20 cellular contexts compared by ENCODE assay signal in the genomic region with DNA sequence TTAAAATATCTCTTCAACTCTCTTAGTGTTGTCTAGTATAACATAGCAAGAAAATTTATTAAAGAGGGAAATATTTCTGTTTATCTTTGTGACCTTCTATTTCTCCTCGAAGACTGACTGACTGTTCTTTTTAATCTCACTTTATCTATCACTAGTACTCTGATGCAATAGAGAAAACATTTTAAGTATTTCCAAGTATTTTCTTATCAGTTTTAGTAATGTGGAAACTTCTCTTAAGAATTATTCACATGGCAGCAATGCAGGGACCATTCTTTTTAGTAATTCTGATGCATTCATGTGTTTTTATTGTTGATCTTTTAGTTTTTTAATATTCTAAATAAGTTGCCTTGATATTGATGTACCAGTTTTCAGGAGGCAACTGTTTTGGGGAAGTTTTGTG.
DNase-seq lines count a peak whose midpoint lies in the region; ATAC-seq, FAIRE-seq and TF ChIP-seq lines count a peak whose summit lies in the region.
"Had no signal": no experiment of that assay in that cellular context is flagged by ENCODE, and none has a peak within 500 bp of the region (broad histone marks: within the 10 kb centered on the region; RNA-seq: fewer than 3 reads in every experiment).

No MANE protein-coding gene starts in this region.

- no peak overlapping the region for H2AFZ ChIP-seq in GM23248

- DNase-seq in GM23248 (peak; percentile 40), chondrocyte (ENCODE audit: low spot score) (no peak), lower lobe of right lung (no peak), NCI-H2081 (lab: John Stamatoyannopoulos, UW) (no peak), NCI-H2029 (lab: John Stamatoyannopoulos, UW) (no peak), cortex of kidney (lab: John Stamatoyannopoulos, UW) (no peak), Kasumi-1 (lab: John Stamatoyannopoulos, UW) (no peak)
- DNase-seq: aorta; DMS153; GOT3; NCI-H2171 treated with DMSO at 0.1 percent for 48 hours; NCI-H774; nephron progenitor cell; psoas muscle; stimulated activated CD4-positive, alpha-beta T cell treated with anti-CD3 and anti-CD28 coated beads, Interleukin-12 subunit alpha, Interleukin-12 subunit beta, amount 100 ng/mL, for 4 hours had no signal

- H3K4me2 ChIP-seq in GM23248 (ENCODE audit: unreplicated experiment) = peak overlapping the region; percentile 59

- H3K9me3 Mint-ChIP-seq in chondrocyte (ENCODE audit: low read depth) = no peaks in the 10 kb centered on the region
- H3K9me3 Mint-ChIP-seq: dendritic cell treated with granulocyte-macrophage colony-stimulating factor and Interleukin-4, amounts not matched to agents 40 ng/mL and 50 ng/mL, for 4 days; memory B cell; nephron progenitor cell; stimulated activated memory B cell treated with anti-CD40 and anti-IgM and Interleukin-4, amounts not matched to agents 10 μg/mL and 1 μg/mL and 100 μg/mL, for 72 hours had no signal

- no peaks in the 10 kb centered on the region for H3K27me3 Mint-ChIP-seq in chondrocyte (ENCODE audit: low read depth)
- H3K27me3 Mint-ChIP-seq: dendritic cell treated with granulocyte-macrophage colony-stimulating factor and Interleukin-4, amounts not matched to agents 40 ng/mL and 50 ng/mL, for 4 days; memory B cell; stimulated activated memory B cell treated with anti-CD40 and anti-IgM and Interleukin-4, amounts not matched to agents 10 μg/mL and 1 μg/mL and 100 μg/mL, for 72 hours had no signal

- H3K4me3 ChIP-seq in GM23248 = no peak overlapping the region
- no peak overlapping the region for H3K4me3 ChIP-seq in lower lobe of right lung
- H3K4me3 ChIP-seq: psoas muscle, tibial nerve had no signal

- no peak overlapping the region for H3K4me3 Mint-ChIP-seq in chondrocyte (ENCODE audit: unreplicated experiment)
- H3K4me3 Mint-ChIP-seq: dendritic cell treated with granulocyte-macrophage colony-stimulating factor and Interleukin-4, amounts not matched to agents 40 ng/mL and 50 ng/mL, for 4 days; memory B cell; nephron progenitor cell; stimulated activated memory B cell treated with anti-CD40 and anti-IgM and Interleukin-4, amounts not matched to agents 10 μg/mL and 1 μg/mL and 100 μg/mL, for 72 hours had no signal

- peaks cover 96% of the 10 kb centered on the region for H3K4me1 ChIP-seq in GM23248 (ENCODE audit: insufficient read depth)
- H3K4me1 ChIP-seq in lower lobe of right lung = peaks cover 39% of the 10 kb centered on the region
- H3K4me1 ChIP-seq: psoas muscle had no signal

- WGBS in GM23248 (ENCODE audit: low coverage in 1 of 2, low lambda C conversion rate in 2 of 2, missing lambda C conversion rate in 2 of 2), 2 experiments = 8 to 9% methylated on average over 1 of the region's 1 CpG

- peaks cover 51% of the 10 kb centered on the region for H3K36me3 ChIP-seq in GM23248 (ENCODE audit: low read depth)
- H3K36me3 ChIP-seq in lower lobe of right lung = no peaks in the 10 kb centered on the region
- H3K36me3 ChIP-seq: tibial nerve had no signal

- H3K9me2 ChIP-seq in GM23248 (ENCODE audit: insufficient read depth) = no peaks in the 10 kb centered on the region

- H4K20me1 ChIP-seq in GM23248 (ENCODE audit: insufficient read depth) = no peaks in the 10 kb centered on the region

- no peak overlapping the region for H3K9ac ChIP-seq in GM23248

- peak overlapping the region; percentile 78 for H3K27ac Mint-ChIP-seq in chondrocyte (ENCODE audit: unreplicated experiment)
- H3K27ac Mint-ChIP-seq: dendritic cell treated with granulocyte-macrophage colony-stimulating factor and Interleukin-4, amounts not matched to agents 40 ng/mL and 50 ng/mL, for 4 days; memory B cell; nephron progenitor cell; stimulated activated memory B cell treated with anti-CD40 and anti-IgM and Interleukin-4, amounts not matched to agents 10 μg/mL and 1 μg/mL and 100 μg/mL, for 72 hours had no signal

- peak in 1 of 2 donors; percentile 86 for ATAC-seq in lower lobe of right lung
- ATAC-seq: psoas muscle; stimulated activated memory B cell treated with anti-CD40 and anti-IgM and Interleukin-4, amounts not matched to agents 10 μg/mL and 1 μg/mL and 100 μg/mL, for 72 hours had no signal

- FAIRE-seq in TTC549 (lab: Jason Lieb, UNC) = peak; percentile 9

- intact Hi-C loops in lower lobe of right lung (cut with DNase I) = no loop called here

- H3K27ac ChIP-seq in GM23248 (peak overlapping the region; percentile 26), lower lobe of right lung (peak overlapping the region; percentile 5)
- H3K27ac ChIP-seq: psoas muscle, tibial nerve had no signal

- H3K4me1 Mint-ChIP-seq in chondrocyte (ENCODE audit: low read depth) = peaks cover 35% of the 10 kb centered on the region
- H3K4me1 Mint-ChIP-seq: memory B cell; nephron progenitor cell; stimulated activated memory B cell treated with anti-CD40 and anti-IgM and Interleukin-4, amounts not matched to agents 10 μg/mL and 1 μg/mL and 100 μg/mL, for 72 hours had no signal

- H3K9me3 ChIP-seq in GM23248 (ENCODE audit: low read depth) = no peaks in the 10 kb centered on the region
- H3K9me3 ChIP-seq in lower lobe of right lung = no peaks in the 10 kb centered on the region
- H3K9me3 ChIP-seq: psoas muscle, tibial nerve had no signal

- no peaks in the 10 kb centered on the region for H3K36me3 Mint-ChIP-seq in chondrocyte (ENCODE audit: low read depth)
- H3K36me3 Mint-ChIP-seq: stimulated activated memory B cell treated with anti-CD40 and anti-IgM and Interleukin-4, amounts not matched to agents 10 μg/mL and 1 μg/mL and 100 μg/mL, for 72 hours had no signal

- H3K79me2 ChIP-seq in GM23248 (ENCODE audit: insufficient read depth) = peaks cover 99% of the 10 kb centered on the region

- TF ChIP-seq CTCF in chondrocyte (IDR thresholded peaks at IDR 0.05) = no peak
- no peak for TF ChIP-seq CTCF in lower lobe of right lung (IDR thresholded peaks at IDR 0.05)

- H3K27me3 ChIP-seq in GM23248 (replicated peaks; ENCODE audit: insufficient read depth) (no peaks in the 10 kb centered on the region), lower lobe of right lung (ENCODE audit: low read depth) (no peaks in the 10 kb centered on the region)
- H3K27me3 ChIP-seq: tibial nerve had no signal

- in situ Hi-C loops in GM23248 (cut with MboI) = no loop called here

- H3F3A ChIP-seq in GM23248 (ENCODE audit: insufficient read depth) = peaks cover 83% of the 10 kb centered on the region
